22 cellular contexts compared by ENCODE assay signal in genomic region chr10:18532881-18533535, GRCh38.
"Had no signal": no experiment of that assay in that cellular context is flagged by ENCODE, and none has a peak within 500 bp of the region (broad histone marks: within the 10 kb centered on the region; RNA-seq: fewer than 3 reads in every experiment).

No MANE protein-coding gene starts in this region.

- H3K9me3 ChIP-seq: adrenal gland had no signal

- H3K4me1 ChIP-seq: adrenal gland had no signal

- DNase-seq: activated CD4-positive, alpha-beta T cell treated with anti-CD3 and anti-CD28 coated beads for 48 hours; activated CD4-positive, alpha-beta T cell treated with anti-CD3 and anti-CD28 coated beads, Interleukin-2, amount 50 U/mL, for 4 hours; activated CD4-positive, CD25-positive, alpha-beta regulatory T cell treated with anti-CD3 and anti-CD28 coated beads, Interleukin-2, amount 50 U/mL, for 72 hours; activated CD8-positive, alpha-beta memory T cell treated with anti-CD3 and anti-CD28 coated beads, Interleukin-2, amount 50 U/mL, for 48 hours; activated CD8-positive, alpha-beta T cell treated with anti-CD3 and anti-CD28 coated beads, Interleukin-2, amount 10 ng/mL, durations not matched to agents 7 days and 5 days; activated naive CD4-positive, alpha-beta T cell treated with anti-CD3 and anti-CD28 coated beads, Interleukin-2, amount 50 U/mL, for 16 hours; activated naive CD8-positive, alpha-beta T cell treated with anti-CD3 and anti-CD28 coated beads, Interleukin-2, amount 10 ng/mL, durations not matched to agents 7 days and 5 days; activated T-cell treated with anti-CD3 and anti-CD28 coated beads, Interleukin-2, amount 50 U/mL, for 1 hour; adrenal gland; anterior cingulate cortex; Karpas-422; NCI-H1105 treated with DMSO at 0.1 percent for 48 hours; NCI-H1436 treated with DMSO at 0.1 percent for 48 hours; NCI-H187; NCI-H2081; NCI-H510A treated with DMSO at 0.1 percent for 48 hours; NCI-H774; PC-9; SIG-M5; T-helper 17 cell; T-helper 9 cell had no signal

- H3K27me3 ChIP-seq: adrenal gland had no signal

- H3K27ac ChIP-seq: adrenal gland, PC-9 had no signal

- H3K36me3 ChIP-seq: adrenal gland had no signal

- H3K4me3 ChIP-seq: PC-9 had no signal

- ATAC-seq: activated CD8-positive, alpha-beta T cell treated with anti-CD3 and anti-CD28 coated beads, Interleukin-2, amount 10 ng/mL, durations not matched to agents 7 days and 5 days; T-helper 17 cell; WTC11 had no signal
